Comparison of ENCODE assay signal across 6 cellular contexts in genomic region chr14:94079891-94080605, GRCh38. TPM values are rescaled to one million over a fixed set of nuclear protein-coding genes. Genes with fewer than 3 reads are reported as not detected.
A peak's percentile ranks its signal among the peaks of the same experiment; 100 is the strongest.
DNase-seq lines count a peak whose midpoint lies in the region; ATAC-seq and TF ChIP-seq lines count a peak whose summit lies in the region.

No MANE protein-coding gene starts in this region.

- H3K4me3 Mint-ChIP-seq in neural progenitor cell: peak overlapping the region; percentile 100

- ATAC-seq in HG02884 (IDR thresholded peaks at IDR 0.05; ENCODE audit: unreplicated experiment) (no peak), GM19395 (IDR thresholded peaks at IDR 0.05; ENCODE audit: unreplicated experiment) (no peak)

- peak overlapping the region; percentile 93 for H3K27ac Mint-ChIP-seq in neural progenitor cell

- CTCF ChIA-PET in mammary epithelial cell (lab: Charles Lee; ENCODE audit: low non-redundant PET): no interaction called here

- H3K4me1 Mint-ChIP-seq in neural progenitor cell: peaks cover 29% of the 10 kb centered on the region

- H3K27ac ChIP-seq in KOPT-K1 (ENCODE audit: low read depth, low read length, poor library complexity, severe bottlenecking): peak overlapping the region; percentile 81
- H3K27ac ChIP-seq in mammary epithelial cell (ENCODE audit: insufficient read depth, low read depth, low read length): peak overlapping the region; percentile 95
- no peak overlapping the region for H3K27ac ChIP-seq in neural progenitor cell

- peak overlapping the region; percentile 94 for H2AFZ ChIP-seq in mammary epithelial cell (ENCODE audit: low read depth, low read length)
- H2AFZ ChIP-seq in neural progenitor cell (replicated peaks): no peak overlapping the region

- no peak for DNase-seq in mammary epithelial cell
- DNase-seq in neural progenitor cell (ENCODE audit: low spot score): no peak
- DNase-seq in GF-D8 (lab: John Stamatoyannopoulos, UW): no peak

- no TSS peak for BruUV-seq in mammary epithelial cell (replicated peaks; lab: Mats Ljungman, UMichigan)

- H3K4me2 ChIP-seq in mammary epithelial cell (ENCODE audit: insufficient read depth, low read depth, low read length): peak overlapping the region; percentile 87
- H3K4me2 ChIP-seq in neural progenitor cell: peak overlapping the region; percentile 96

- H3K27me3 Mint-ChIP-seq in neural progenitor cell (ENCODE audit: insufficient read depth, low read depth): peaks cover 6% of the 10 kb centered on the region

- H3F3A ChIP-seq in neural progenitor cell (ENCODE audit: low read depth): peaks cover 4% of the 10 kb centered on the region

- intact Hi-C loops in mammary epithelial cell (cut with micrococcal nuclease): loop anchor here (2.0 to 5.0 kb wide), 4 partner anchors 13 to 139 kb away; partner anchors contain the start of gene PPP4R4

- H3K9ac ChIP-seq in mammary epithelial cell (ENCODE audit: insufficient read depth, low read length) (peak overlapping the region; percentile 97), neural progenitor cell (peak overlapping the region; percentile 75)

- H3K36me3 ChIP-seq in KOPT-K1 (ENCODE audit: insufficient read depth, low read length) (peaks cover 45% of the 10 kb centered on the region), mammary epithelial cell (ENCODE audit: insufficient read depth, low read length) (peaks cover 10% of the 10 kb centered on the region), neural progenitor cell (peaks cover 8% of the 10 kb centered on the region)

- H3K79me2 ChIP-seq in mammary epithelial cell (ENCODE audit: insufficient read depth, low read length) (peaks cover 89% of the 10 kb centered on the region), neural progenitor cell (ENCODE audit: low read depth) (peaks cover 74% of the 10 kb centered on the region)

- WGBS in mammary epithelial cell (ENCODE audit: low coverage, missing lambda C conversion rate): 0% methylated on average over 13 of the region's 13 CpGs

- in situ Hi-C loops in mammary epithelial cell (cut with MboI; ENCODE audit: low sequenced_read_pairs in 2 of 2): no loop called here

- peaks cover 27% of the 10 kb centered on the region for H3K9me3 Mint-ChIP-seq in neural progenitor cell

- peaks cover 14% of the 10 kb centered on the region for H3K9me3 ChIP-seq in KOPT-K1 (ENCODE audit: insufficient read depth, low read length, poor library complexity, severe bottlenecking)
- H3K9me3 ChIP-seq in mammary epithelial cell (replicated peaks; ENCODE audit: insufficient read depth, low read length): peaks cover 4% of the 10 kb centered on the region
- peaks cover 7% of the 10 kb centered on the region for H3K9me3 ChIP-seq in neural progenitor cell (ENCODE audit: low read depth)

- H4K20me1 ChIP-seq in mammary epithelial cell (ENCODE audit: insufficient read depth, low read length) (no peaks in the 10 kb centered on the region), neural progenitor cell (ENCODE audit: low read depth) (peaks cover 25% of the 10 kb centered on the region)

- TF ChIP-seq CTCF in mammary epithelial cell (conservative IDR thresholded peaks at IDR 0.05 in 1 of 2, IDR thresholded peaks at IDR 0.05 in 1 of 2; ENCODE audit: extremely low read depth in 1 of 2, insufficient read depth in 1 of 2, low read depth in 1 of 2, low read length in 2 of 2) (no peak), neural progenitor cell (IDR thresholded peaks at IDR 0.05) (no peak)

- H3K4me1 ChIP-seq in mammary epithelial cell (ENCODE audit: insufficient read depth, low read length): peaks cover 18% of the 10 kb centered on the region
- peaks cover 21% of the 10 kb centered on the region for H3K4me1 ChIP-seq in neural progenitor cell

- peaks cover 56% of the 10 kb centered on the region for H3K36me3 Mint-ChIP-seq in neural progenitor cell

- H3K4me3 ChIP-seq in mammary epithelial cell (replicated peaks in 1 of 3; ENCODE audit: insufficient read depth in 1 of 3, low read depth in 2 of 3, low read length in 3 of 3): peak overlapping the region; percentile 93 to 99 (median 96)
- peak overlapping the region; percentile 88 for H3K4me3 ChIP-seq in neural progenitor cell

- dilution Hi-C loops in mammary epithelial cell (cut with HindIII; ENCODE audit: low sequenced_read_pairs): loop anchor here (5.0 kb wide), 1 partner anchor 43 kb away; no protein-coding TSS in a partner anchor

- H3K27me3 ChIP-seq in mammary epithelial cell (ENCODE audit: insufficient read depth, low read length) (no peaks in the 10 kb centered on the region), neural progenitor cell (no peaks in the 10 kb centered on the region)

RNA-seq across cellular contexts. Expression of gene DDX24, which starts 1.0 kb away (rescaled TPM):
- 100 to 1,000 TPM in 1 of 2 donors, 10 to 100 TPM in 1; 94.7 to 156 TPM for total RNA-seq in mammary epithelial cell
- 163 TPM for polyA plus RNA-seq in mammary epithelial cell
- 119 TPM for polyA minus RNA-seq in mammary epithelial cell
- 113 and 153 TPM in 2 replicates for total RNA-seq in neural progenitor cell (ENCODE audit: low replicate concordance)

RNA-seq across cellular contexts. Expression of gene IFI27L1, which starts 1.1 kb away (rescaled TPM):
- 10 to 100 TPM; 11.2 to 28.5 TPM for total RNA-seq in mammary epithelial cell
- polyA plus RNA-seq in mammary epithelial cell: 33.6 TPM
- 18.6 TPM for polyA minus RNA-seq in mammary epithelial cell
- total RNA-seq in neural progenitor cell (ENCODE audit: low replicate concordance): 10.8 and 19.9 TPM in 2 replicates

RNA-seq across cellular contexts. Expression of gene IFI27, which starts 30.5 kb away (rescaled TPM):
- 1 to 10 TPM in 1 of 2 donors, under 1 TPM in 1; 0.83 to 1.3 TPM for total RNA-seq in mammary epithelial cell
- 0.53 TPM for polyA plus RNA-seq in mammary epithelial cell
- polyA minus RNA-seq in mammary epithelial cell: not detected
- 0.69 and 2.5 TPM in 2 replicates for total RNA-seq in neural progenitor cell (ENCODE audit: low replicate concordance)

RNA-seq across cellular contexts. Expression of gene IFI27L2, which starts 49.4 kb away (rescaled TPM):
- total RNA-seq in mammary epithelial cell (100 to 1,000 TPM in 1 of 2 donors, 10 to 100 TPM in 1; 68.0 to 122 TPM), neural progenitor cell (ENCODE audit: low replicate concordance) (24.7 and 73.7 TPM in 2 replicates)
- polyA plus RNA-seq in mammary epithelial cell: 114 TPM
- 48.4 TPM for polyA minus RNA-seq in mammary epithelial cell

RNA-seq across cellular contexts. Expression of gene OTUB2, which starts 53.9 kb away (rescaled TPM):
- total RNA-seq in mammary epithelial cell (1 to 10 TPM; 3.7 to 4.8 TPM), neural progenitor cell (ENCODE audit: low replicate concordance) (6.8 and 9.6 TPM in 2 replicates)
- polyA plus RNA-seq in mammary epithelial cell: 4.6 TPM
- polyA minus RNA-seq in mammary epithelial cell: 12.4 TPM
